Comparison of ENCODE assay signal across 24 cellular contexts in genomic region chr3:88334187-88334868, GRCh38.
DNase-seq lines count a peak whose midpoint lies in the region; ATAC-seq and TF ChIP-seq lines count a peak whose summit lies in the region.
"Had no signal": no experiment of that assay in that cellular context is flagged by ENCODE, and none has a peak within 500 bp of the region (broad histone marks: within the 10 kb centered on the region; RNA-seq: fewer than 3 reads in every experiment).

No MANE protein-coding gene starts in this region.

- peaks cover 14% of the 10 kb centered on the region for H3K4me1 ChIP-seq in ACC112 (ENCODE audit: control insufficient read depth, insufficient read depth, low read length, unreplicated experiment)
- H3K4me1 ChIP-seq: A549, Caco-2, HAP-1, Peyer's patch, SJSA1 had no signal

- H3K4me3 Mint-ChIP-seq in naive thymus-derived CD8-positive, alpha-beta T cell: no peak overlapping the region
- H3K4me3 Mint-ChIP-seq: CD4-positive, CD25-positive, alpha-beta regulatory T cell had no signal

- no peak for ATAC-seq in GM18517 (IDR thresholded peaks at IDR 0.05; ENCODE audit: unreplicated experiment)
- no peak for ATAC-seq in naive thymus-derived CD8-positive, alpha-beta T cell
- ATAC-seq: A549, GM12878 had no signal

- H3K27ac ChIP-seq in ACC112 (ENCODE audit: low read depth, low read length): peak overlapping the region; percentile 50
- H3K27ac ChIP-seq: A549, GM23248, KMS-11, Peyer's patch, SJSA1 had no signal

- H3K27me3 Mint-ChIP-seq in naive thymus-derived CD8-positive, alpha-beta T cell: peaks cover 0 to 10% (median 0%) of the 10 kb centered on the region in 5 donors
- H3K27me3 Mint-ChIP-seq: CD4-positive, CD25-positive, alpha-beta regulatory T cell had no signal

- DNase-seq in HS-27A (ENCODE audit: low read depth) (peak; percentile 54), cardiac fibroblast (ENCODE audit: low read depth in 2 of 2) (peak; percentile 39 to 48), fibroblast of the aortic adventitia (ENCODE audit: low read depth) (peak; percentile 3)
- DNase-seq in naive thymus-derived CD8-positive, alpha-beta T cell: no peak
- DNase-seq in activated naive CD4-positive, alpha-beta T cell (lab: John Stamatoyannopoulos, UW): no peak
- DNase-seq: Caco-2; CD4-positive, CD25-positive, alpha-beta regulatory T cell; DMS 273 treated with DMSO at 0.1 percent for 48 hours; DMS79 treated with DMSO at 0.1 percent for 48 hours; GM23248; IMR-90; NCI-H1105; NCI-H146; NCI-H2029; NCI-H2227 treated with DMSO at 0.1 percent for 48 hours; NCI-H510A; Peyer's patch had no signal

- POLR2A ChIA-PET in naive thymus-derived CD8-positive, alpha-beta T cell (lab: Charles Lee): no interaction called here

- H3K4me1 Mint-ChIP-seq in naive thymus-derived CD8-positive, alpha-beta T cell: no peaks in the 10 kb centered on the region
- H3K4me1 Mint-ChIP-seq: CD4-positive, CD25-positive, alpha-beta regulatory T cell had no signal

- H3K79me2 ChIP-seq in ACC112 (ENCODE audit: control insufficient read depth, insufficient read depth, low read length, unreplicated experiment): no peaks in the 10 kb centered on the region

- no peaks in the 10 kb centered on the region for H3K27me3 ChIP-seq in ACC112 (ENCODE audit: insufficient read depth, low read length)
- H3K27me3 ChIP-seq: Peyer's patch, SJSA1 had no signal

- H2AFZ ChIP-seq in ACC112 (ENCODE audit: low read length, unreplicated experiment): peak overlapping the region; percentile 51
- H2AFZ ChIP-seq: GM23248 had no signal

- H3K36me3 ChIP-seq in ACC112 (ENCODE audit: insufficient read depth, low read length): no peaks in the 10 kb centered on the region
- H3K36me3 ChIP-seq: HAP-1, Peyer's patch, SJSA1 had no signal

- no peak for TF ChIP-seq CTCF in cardiac fibroblast (IDR thresholded peaks at IDR 0.05; ENCODE audit: low read depth, low read length)
- TF ChIP-seq CTCF in fibroblast of the aortic adventitia (IDR thresholded peaks at IDR 0.05; ENCODE audit: insufficient read depth, low read length): no peak

- H3K4me3 ChIP-seq in ACC112 (ENCODE audit: low read depth, low read length) (peak overlapping the region; percentile 27; the same call in 1 of the 2 replicates), cardiac fibroblast (replicated peaks in 1 of 2; ENCODE audit: low read depth in 2 of 2, low read length in 2 of 2) (no peak overlapping the region), fibroblast of the aortic adventitia (ENCODE audit: low read depth, low read length) (no peak overlapping the region)
- H3K4me3 ChIP-seq: A549, GM12878, GM23248, HAP-1, Peyer's patch, SJSA1 had no signal

- peaks cover 0 to 8% (median 0%) of the 10 kb centered on the region in 3 donors for H3K36me3 Mint-ChIP-seq in naive thymus-derived CD8-positive, alpha-beta T cell
- H3K36me3 Mint-ChIP-seq: CD4-positive, CD25-positive, alpha-beta regulatory T cell had no signal

- H3K9me3 Mint-ChIP-seq in naive thymus-derived CD8-positive, alpha-beta T cell: peaks cover 0 to 28% (median 11%) of the 10 kb centered on the region in 9 donors

- H3K27ac Mint-ChIP-seq in naive thymus-derived CD8-positive, alpha-beta T cell: no peak overlapping the region
- H3K27ac Mint-ChIP-seq: CD4-positive, CD25-positive, alpha-beta regulatory T cell had no signal

Comparison
In these comparisons a context has a peak if more than half of its experiments do, and no peak if none do; other contexts are left out.
1. DNase-seq: peak in HS-27A (single experiment), cardiac fibroblast (2 of 2) and fibroblast of the aortic adventitia (single experiment); none in naive thymus-derived CD8-positive, alpha-beta T cell (0 of 10) and activated naive CD4-positive, alpha-beta T cell (0 of 4).